18 cellular contexts compared by ENCODE assay signal in genomic region chr2:15633043-15633970, GRCh38. TPM values are rescaled to one million over a fixed set of nuclear protein-coding genes. Genes with fewer than 3 reads are reported as not detected.
DNase-seq lines count a peak whose midpoint lies in the region; TF ChIP-seq lines count a peak whose summit lies in the region.
"Had no signal": no experiment of that assay in that cellular context is flagged by ENCODE, and none has a peak within 500 bp of the region (broad histone marks: within the 10 kb centered on the region; RNA-seq: fewer than 3 reads in every experiment).

No MANE protein-coding gene starts in this region.

- H4K20me1 ChIP-seq in smooth muscle cell (ENCODE audit: low read depth) (no peaks in the 10 kb centered on the region), Karpas-422 (ENCODE audit: insufficient read depth, low read depth, low read length) (no peaks in the 10 kb centered on the region)

- H3K4me3 ChIP-seq in cardiac muscle cell (no peak overlapping the region), epithelial cell of esophagus (ENCODE audit: low read length) (no peak overlapping the region), smooth muscle cell (no peak overlapping the region), Karpas-422 (ENCODE audit: low read length) (no peak overlapping the region)

- H3K4me1 Mint-ChIP-seq in activated CD4-positive, alpha-beta memory T cell treated with anti-CD3 and anti-CD28 coated beads for 36 hours (ENCODE audit: low read depth) = no peaks in the 10 kb centered on the region
- no peaks in the 10 kb centered on the region for H3K4me1 Mint-ChIP-seq in activated CD4-positive, alpha-beta memory T cell treated with anti-CD3 and anti-CD28 coated beads, Interleukin-2, amount 10 ng/mL, durations not matched to agents 7 days and 5 days
- H3K4me1 Mint-ChIP-seq: CD14-positive monocyte had no signal

- H3K9me3 Mint-ChIP-seq in activated CD4-positive, alpha-beta memory T cell treated with anti-CD3 and anti-CD28 coated beads for 36 hours = no peaks in the 10 kb centered on the region
- H3K9me3 Mint-ChIP-seq in activated CD4-positive, alpha-beta memory T cell treated with anti-CD3 and anti-CD28 coated beads, Interleukin-2, amount 10 ng/mL, durations not matched to agents 7 days and 5 days = no peaks in the 10 kb centered on the region
- H3K9me3 Mint-ChIP-seq: CD14-positive monocyte, H9 had no signal

- no peak overlapping the region for H3K9ac ChIP-seq in smooth muscle cell (ENCODE audit: low read depth)
- no peak overlapping the region for H3K9ac ChIP-seq in Karpas-422 (ENCODE audit: low read length)
- H3K9ac ChIP-seq: KMS-11 had no signal

- H3K4me1 ChIP-seq in cardiac muscle cell (ENCODE audit: low read depth) = peaks cover 19% of the 10 kb centered on the region
- no peaks in the 10 kb centered on the region for H3K4me1 ChIP-seq in smooth muscle cell (ENCODE audit: low read depth)
- no peaks in the 10 kb centered on the region for H3K4me1 ChIP-seq in Karpas-422 (ENCODE audit: low read length)

- H2AFZ ChIP-seq in smooth muscle cell (ENCODE audit: low read depth) (no peak overlapping the region), Karpas-422 (ENCODE audit: low read length) (no peak overlapping the region)

- no peaks in the 10 kb centered on the region for H3K27me3 Mint-ChIP-seq in activated CD4-positive, alpha-beta memory T cell treated with anti-CD3 and anti-CD28 coated beads for 36 hours
- no peaks in the 10 kb centered on the region for H3K27me3 Mint-ChIP-seq in activated CD4-positive, alpha-beta memory T cell treated with anti-CD3 and anti-CD28 coated beads, Interleukin-2, amount 10 ng/mL, durations not matched to agents 7 days and 5 days

- intact Hi-C loops in activated CD4-positive, alpha-beta memory T cell treated with anti-CD3 and anti-CD28 coated beads for 36 hours (cut with micrococcal nuclease) = loop anchor here (10.0 kb wide), 1 partner anchor 301 kb away; no protein-coding TSS in a partner anchor
- intact Hi-C loops in cardiac septum (cut with DNase I) = no loop called here

- H3K4me2 ChIP-seq in smooth muscle cell (no peak overlapping the region), Karpas-422 (ENCODE audit: low read depth, low read length, poor library complexity, severe bottlenecking) (no peak overlapping the region)
- H3K4me2 ChIP-seq: KMS-11 had no signal

- H3K27ac ChIP-seq in cardiac muscle cell (peak overlapping the region; percentile 23), smooth muscle cell (ENCODE audit: low read depth) (peak overlapping the region; percentile 23), Karpas-422 (ENCODE audit: low read length) (no peak overlapping the region)
- H3K27ac ChIP-seq: HL-60, KMS-11 had no signal

- no peak overlapping the region for H3K4me3 Mint-ChIP-seq in activated CD4-positive, alpha-beta memory T cell treated with anti-CD3 and anti-CD28 coated beads for 36 hours
- H3K4me3 Mint-ChIP-seq in activated CD4-positive, alpha-beta memory T cell treated with anti-CD3 and anti-CD28 coated beads, Interleukin-2, amount 10 ng/mL, durations not matched to agents 7 days and 5 days = no peak overlapping the region
- H3K4me3 Mint-ChIP-seq: CD14-positive monocyte, H9 had no signal

- CTCF ChIA-PET in activated CD4-positive, alpha-beta memory T cell treated with anti-CD3 and anti-CD28 coated beads for 36 hours (lab: Charles Lee) = interaction anchor here (0.7 to 1.5 kb wide), 2 partner anchors 975 to 1124 kb away, joined by 3 read pairs; no protein-coding TSS in a partner anchor
- CTCF ChIA-PET in activated CD4-positive, alpha-beta memory T cell treated with anti-CD3 and anti-CD28 coated beads, Interleukin-2, amount 10 ng/mL, durations not matched to agents 7 days and 5 days (lab: Charles Lee) = no interaction called here

- H3K9me2 ChIP-seq in Karpas-422 (replicated peaks; ENCODE audit: insufficient read depth, low read length) = no peaks in the 10 kb centered on the region

- H3K36me3 Mint-ChIP-seq in activated CD4-positive, alpha-beta memory T cell treated with anti-CD3 and anti-CD28 coated beads for 36 hours = peaks cover 26% of the 10 kb centered on the region
- peaks cover 47% of the 10 kb centered on the region for H3K36me3 Mint-ChIP-seq in activated CD4-positive, alpha-beta memory T cell treated with anti-CD3 and anti-CD28 coated beads, Interleukin-2, amount 10 ng/mL, durations not matched to agents 7 days and 5 days (ENCODE audit: low read depth)

- H3K9me3 ChIP-seq in cardiac muscle cell (ENCODE audit: low read depth) (no peaks in the 10 kb centered on the region), smooth muscle cell (replicated peaks; ENCODE audit: low read depth) (no peaks in the 10 kb centered on the region), Karpas-422 (ENCODE audit: low read length) (no peaks in the 10 kb centered on the region)

- H3K79me2 ChIP-seq in smooth muscle cell (ENCODE audit: low read depth) (no peaks in the 10 kb centered on the region), Karpas-422 (ENCODE audit: low read length) (no peaks in the 10 kb centered on the region)

- H3K27me3 ChIP-seq in cardiac muscle cell (no peaks in the 10 kb centered on the region), smooth muscle cell (ENCODE audit: low read depth) (no peaks in the 10 kb centered on the region), Karpas-422 (ENCODE audit: low read length) (no peaks in the 10 kb centered on the region)

- peaks cover 45% of the 10 kb centered on the region for H3F3A ChIP-seq in smooth muscle cell (ENCODE audit: low read depth)

- 86% methylated on average over 4 of the region's 4 CpGs for WGBS in smooth muscle cell (ENCODE audit: low lambda C conversion rate)

- H3K27ac Mint-ChIP-seq in activated CD4-positive, alpha-beta memory T cell treated with anti-CD3 and anti-CD28 coated beads for 36 hours = peak overlapping the region; percentile 57
- no peak overlapping the region for H3K27ac Mint-ChIP-seq in activated CD4-positive, alpha-beta memory T cell treated with anti-CD3 and anti-CD28 coated beads, Interleukin-2, amount 10 ng/mL, durations not matched to agents 7 days and 5 days

- POLR2A ChIA-PET in activated CD4-positive, alpha-beta memory T cell treated with anti-CD3 and anti-CD28 coated beads for 36 hours (lab: Charles Lee) = no interaction called here
- POLR2A ChIA-PET in activated CD4-positive, alpha-beta memory T cell treated with anti-CD3 and anti-CD28 coated beads, Interleukin-2, amount 10 ng/mL, durations not matched to agents 7 days and 5 days (lab: Charles Lee) = no interaction called here

- no peak for DNase-seq in activated CD4-positive, alpha-beta memory T cell treated with anti-CD3 and anti-CD28 coated beads for 36 hours
- no peak for DNase-seq in activated CD4-positive, alpha-beta memory T cell treated with anti-CD3 and anti-CD28 coated beads, Interleukin-2, amount 10 ng/mL, durations not matched to agents 7 days and 5 days
- DNase-seq in cardiac muscle cell (ENCODE audit: low read depth in 1 of 2, low spot score in 1 of 2) (no peak), cardiac septum (ENCODE audit: low spot score) (no peak), epithelial cell of esophagus (ENCODE audit: low read depth) (peak; percentile 80), smooth muscle cell (lab: John Stamatoyannopoulos, UW; ENCODE audit: unreplicated experiment) (no peak), Karpas-422 (no peak)
- DNase-seq in stimulated activated CD4-positive, alpha-beta T cell treated with anti-CD3 and anti-CD28 coated beads, Interleukin-1b, Interleukin-23, amount 100 ng/mL, for 48 hours = no peak
- DNase-seq: 8988T, COR-L47, DMS 273 treated with DMSO at 0.1 percent for 48 hours, H9, NCI-H1417 treated with DMSO at 0.1 percent for 48 hours, NCI-H187 treated with DMSO at 0.1 percent for 48 hours, NCI-H526 had no signal

- no peak for TF ChIP-seq CTCF in cardiac muscle cell (IDR thresholded peaks at IDR 0.05; ENCODE audit: low read depth, low read length)
- TF ChIP-seq CTCF in epithelial cell of esophagus (IDR thresholded peaks at IDR 0.05; ENCODE audit: insufficient read depth, low read depth, low read length, missing control alignments) = no peak
- no peak for TF ChIP-seq CTCF in smooth muscle cell (IDR thresholded peaks at IDR 0.05; ENCODE audit: borderline replicate concordance, insufficient read depth, poor library complexity, severe bottlenecking)

- H3K36me3 ChIP-seq in cardiac muscle cell (peaks cover 35% of the 10 kb centered on the region), smooth muscle cell (ENCODE audit: low read depth) (peaks cover 44% of the 10 kb centered on the region), Karpas-422 (ENCODE audit: insufficient read depth, low read length) (peaks cover 16% of the 10 kb centered on the region; the same call in 1 of the 2 replicates)

RNA-seq across cellular contexts. Expression of gene DDX1, which starts 41.6 kb away (rescaled TPM):
- 10 to 100 TPM; 79.7 to 81.1 TPM for total RNA-seq in activated CD4-positive, alpha-beta memory T cell treated with anti-CD3 and anti-CD28 coated beads for 36 hours
- total RNA-seq in activated CD4-positive, alpha-beta memory T cell treated with anti-CD3 and anti-CD28 coated beads, Interleukin-2, amount 10 ng/mL, durations not matched to agents 7 days and 5 days = 10 to 100 TPM; 55.4 to 55.6 TPM
- total RNA-seq in cardiac muscle cell (37.5 and 37.9 TPM in 2 replicates), cardiac septum (112 TPM), smooth muscle cell (71.3 and 79.2 TPM in 2 replicates)
- polyA plus RNA-seq in cardiac muscle cell (109 and 114 TPM in 2 replicates), smooth muscle cell (78.7 and 80.0 TPM in 2 replicates)
- 23.6 and 37.5 TPM in 2 replicates for total RNA-seq in Karpas-422 (2014; rRNA removed; shearing (Covaris generic); ENCODE audit: low replicate concordance)
